Comparison of ENCODE assay signal across 1 cellular context in the genomic region with DNA sequence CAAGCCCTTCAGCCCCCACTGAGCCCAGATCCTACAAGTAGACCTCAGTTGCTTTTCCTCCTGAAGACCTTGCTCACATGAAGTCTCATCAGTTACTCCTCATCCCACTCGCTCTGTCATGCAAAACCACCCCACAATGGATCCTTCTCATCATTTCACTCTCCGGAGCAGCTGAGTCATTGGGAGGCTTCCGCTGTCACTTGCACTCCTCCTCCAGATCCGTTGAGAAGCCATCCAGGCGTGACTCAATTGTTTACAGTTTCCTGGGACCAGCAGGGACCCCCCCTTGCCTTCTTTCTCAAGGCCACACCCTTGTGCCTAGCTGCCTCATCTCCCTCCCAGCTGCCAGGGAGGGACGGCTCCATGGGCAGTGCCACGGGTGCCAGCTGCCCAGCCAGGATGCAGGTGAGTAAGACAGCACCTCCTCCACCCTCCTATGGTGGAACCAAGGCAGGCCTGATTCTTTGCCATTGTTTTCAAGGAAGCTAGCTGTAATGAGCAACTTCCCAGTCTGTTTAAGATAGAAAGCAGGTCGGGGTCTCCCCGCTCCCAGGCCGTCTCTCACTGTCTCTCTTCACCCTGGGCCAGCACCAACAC.
TF ChIP-seq lines count a peak whose summit lies in the region.

No MANE protein-coding gene starts in this region.

TF ChIP-seq in GM23338, 12 proteins besides CTCF, POLR2A, EP300 and RAD21 (continued from another document):
- TF ChIP-seq, protein P1, sequence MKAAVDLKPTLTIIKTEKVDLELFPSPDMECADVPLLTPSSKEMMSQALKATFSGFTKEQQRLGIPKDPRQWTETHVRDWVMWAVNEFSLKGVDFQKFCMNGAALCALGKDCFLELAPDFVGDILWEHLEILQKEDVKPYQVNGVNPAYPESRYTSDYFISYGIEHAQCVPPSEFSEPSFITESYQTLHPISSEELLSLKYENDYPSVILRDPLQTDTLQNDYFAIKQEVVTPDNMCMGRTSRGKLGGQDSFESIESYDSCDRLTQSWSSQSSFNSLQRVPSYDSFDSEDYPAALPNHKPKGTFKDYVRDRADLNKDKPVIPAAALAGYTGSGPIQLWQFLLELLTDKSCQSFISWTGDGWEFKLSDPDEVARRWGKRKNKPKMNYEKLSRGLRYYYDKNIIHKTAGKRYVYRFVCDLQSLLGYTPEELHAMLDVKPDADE (IDR thresholded peaks at IDR 0.05), result no peak
- TF ChIP-seq, protein P2, sequence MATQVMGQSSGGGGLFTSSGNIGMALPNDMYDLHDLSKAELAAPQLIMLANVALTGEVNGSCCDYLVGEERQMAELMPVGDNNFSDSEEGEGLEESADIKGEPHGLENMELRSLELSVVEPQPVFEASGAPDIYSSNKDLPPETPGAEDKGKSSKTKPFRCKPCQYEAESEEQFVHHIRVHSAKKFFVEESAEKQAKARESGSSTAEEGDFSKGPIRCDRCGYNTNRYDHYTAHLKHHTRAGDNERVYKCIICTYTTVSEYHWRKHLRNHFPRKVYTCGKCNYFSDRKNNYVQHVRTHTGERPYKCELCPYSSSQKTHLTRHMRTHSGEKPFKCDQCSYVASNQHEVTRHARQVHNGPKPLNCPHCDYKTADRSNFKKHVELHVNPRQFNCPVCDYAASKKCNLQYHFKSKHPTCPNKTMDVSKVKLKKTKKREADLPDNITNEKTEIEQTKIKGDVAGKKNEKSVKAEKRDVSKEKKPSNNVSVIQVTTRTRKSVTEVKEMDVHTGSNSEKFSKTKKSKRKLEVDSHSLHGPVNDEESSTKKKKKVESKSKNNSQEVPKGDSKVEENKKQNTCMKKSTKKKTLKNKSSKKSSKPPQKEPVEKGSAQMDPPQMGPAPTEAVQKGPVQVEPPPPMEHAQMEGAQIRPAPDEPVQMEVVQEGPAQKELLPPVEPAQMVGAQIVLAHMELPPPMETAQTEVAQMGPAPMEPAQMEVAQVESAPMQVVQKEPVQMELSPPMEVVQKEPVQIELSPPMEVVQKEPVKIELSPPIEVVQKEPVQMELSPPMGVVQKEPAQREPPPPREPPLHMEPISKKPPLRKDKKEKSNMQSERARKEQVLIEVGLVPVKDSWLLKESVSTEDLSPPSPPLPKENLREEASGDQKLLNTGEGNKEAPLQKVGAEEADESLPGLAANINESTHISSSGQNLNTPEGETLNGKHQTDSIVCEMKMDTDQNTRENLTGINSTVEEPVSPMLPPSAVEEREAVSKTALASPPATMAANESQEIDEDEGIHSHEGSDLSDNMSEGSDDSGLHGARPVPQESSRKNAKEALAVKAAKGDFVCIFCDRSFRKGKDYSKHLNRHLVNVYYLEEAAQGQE (IDR thresholded peaks at IDR 0.05; ENCODE audit: unreplicated experiment), result no peak
